Comparison of ENCODE assay signal across 17 cellular contexts in the genomic region with DNA sequence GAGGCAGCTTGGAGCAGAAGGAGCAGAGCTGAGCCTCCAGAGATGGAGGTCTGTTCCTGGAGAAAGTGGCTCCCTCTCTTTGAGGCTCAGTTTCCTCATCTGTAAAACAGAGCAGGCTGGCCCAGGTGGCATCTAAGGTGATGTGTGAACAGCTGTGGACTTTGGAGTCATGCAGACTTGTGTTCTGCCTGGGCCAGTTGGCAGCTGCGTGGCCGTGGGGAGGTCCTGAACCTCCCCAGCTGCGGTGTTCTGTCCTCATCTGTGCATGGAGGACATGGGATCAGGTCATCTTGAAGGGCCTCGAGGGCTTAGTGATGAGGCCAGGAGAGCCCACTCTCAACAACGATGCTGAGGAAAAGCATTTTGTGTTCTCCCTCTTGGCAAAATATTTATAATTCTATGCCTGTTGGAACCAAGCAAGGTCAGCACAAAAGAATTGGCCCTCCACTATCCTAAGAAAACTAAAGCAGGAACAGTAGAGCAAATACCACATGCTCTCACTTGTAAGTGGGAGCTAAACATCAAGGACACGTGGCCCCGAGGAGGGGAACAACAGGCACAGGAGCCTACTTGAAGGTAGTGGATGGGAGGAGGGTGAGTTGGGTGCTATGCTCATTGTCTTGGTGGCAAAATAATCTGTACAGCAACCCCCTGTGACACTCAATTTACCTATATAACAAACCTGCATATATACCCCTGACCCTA.
A peak's percentile ranks its signal among the peaks of the same experiment; 100 is the strongest.
DNase-seq lines count a peak whose midpoint lies in the region; ATAC-seq and TF ChIP-seq lines count a peak whose summit lies in the region.
"Had no signal": no experiment of that assay in that cellular context is flagged by ENCODE, and none has a peak within 500 bp of the region (broad histone marks: within the 10 kb centered on the region; RNA-seq: fewer than 3 reads in every experiment).

No MANE protein-coding gene starts in this region.

- H3K27ac ChIP-seq in liver (ENCODE audit: low read depth in 1 of 2, low read length in 2 of 2), result no peak overlapping the region
- H3K27ac ChIP-seq in skin epidermis, result peak overlapping the region in 11 of 21 experiments; percentile 1 to 87 (median 34)
- no peak overlapping the region for H3K27ac ChIP-seq in Peyer's patch
- H3K27ac ChIP-seq: BLaER1, SJSA1 had no signal

- no peak for TF ChIP-seq RAD21 in liver (IDR thresholded peaks at IDR 0.05)

- peaks cover 0 to 2% (median 0%) of the 10 kb centered on the region in 4 donors for H3K27me3 ChIP-seq in liver (ENCODE audit: control insufficient read depth in 4 of 4, insufficient read depth in 4 of 4, low read length in 3 of 4)
- no peaks in the 10 kb centered on the region for H3K27me3 ChIP-seq in Peyer's patch
- H3K27me3 ChIP-seq: BLaER1, SJSA1 had no signal

- no peak overlapping the region for H3K9ac ChIP-seq in liver (ENCODE audit: low read depth in 1 of 2, low read length in 2 of 2)
- H3K9ac ChIP-seq: BLaER1 had no signal

- no peak overlapping the region for H3K4me3 ChIP-seq in liver (ENCODE audit: low read depth in 1 of 3, low read length in 3 of 3)
- H3K4me3 ChIP-seq in skin epidermis, result no peak overlapping the region
- no peak overlapping the region for H3K4me3 ChIP-seq in Peyer's patch
- H3K4me3 ChIP-seq: BLaER1, HAP-1, SJSA1 had no signal

- H3K36me3 ChIP-seq in liver (ENCODE audit: control insufficient read depth in 4 of 4, insufficient read depth in 3 of 4, low read depth in 1 of 4, low read length in 3 of 4) (no peaks in the 10 kb centered on the region), Peyer's patch (no peaks in the 10 kb centered on the region)
- H3K36me3 ChIP-seq: BLaER1, HAP-1, SJSA1 had no signal

- TF ChIP-seq POLR2A in Peyer's patch (IDR thresholded peaks at IDR 0.05), result no peak

- ATAC-seq in HG03442 (IDR thresholded peaks at IDR 0.05; ENCODE audit: unreplicated experiment), result no peak
- no peak for ATAC-seq in GM21619 (IDR thresholded peaks at IDR 0.05; ENCODE audit: unreplicated experiment)

- DNase-seq in activated CD8-positive, alpha-beta memory T cell treated with anti-CD3 and anti-CD28 coated beads for 24 hours, result peak; percentile 24
- DNase-seq in activated CD8-positive, alpha-beta memory T cell treated with anti-CD3 and anti-CD28 coated beads, Interleukin-2, amount 50 U/mL, for 4 hours, result no peak
- DNase-seq in Peyer's patch, result no peak
- no peak for DNase-seq in RPMI8226
- DNase-seq: 8988T; CD8-positive, alpha-beta memory T cell; NCI-H1417; NCI-H2029; NCI-H2171 treated with DMSO at 0.1 percent for 48 hours; NCI-H510A had no signal

- H3K4me1 ChIP-seq in liver (ENCODE audit: control insufficient read depth in 4 of 4, insufficient read depth in 4 of 4, low read length in 3 of 4) (peaks cover 0 to 2% (median 1%) of the 10 kb centered on the region in 4 donors), Peyer's patch (no peaks in the 10 kb centered on the region)
- H3K4me1 ChIP-seq: BLaER1, HAP-1 had no signal

- WGBS in liver, result 61% methylated on average over 7 of the region's 7 CpGs

- H3K9me3 ChIP-seq in liver (ENCODE audit: control insufficient read depth in 4 of 4, low read length in 3 of 4) (no peaks in the 10 kb centered on the region), Peyer's patch (no peaks in the 10 kb centered on the region)
- H3K9me3 ChIP-seq: BLaER1, HAP-1, SJSA1 had no signal

- TF ChIP-seq CTCF in liver (IDR thresholded peaks at IDR 0.05; ENCODE audit: low read depth, low read length, missing input control), result no peak
- no peak for TF ChIP-seq CTCF in Peyer's patch (IDR thresholded peaks at IDR 0.05)

TF ChIP-seq in liver, 16 proteins besides CTCF, POLR2A, EP300 and RAD21:
- TF ChIP-seq HNF4A (conservative IDR thresholded peaks at IDR 0.05), result peak; percentile 53 to 81
- no peak for TF ChIP-seq FOXA2 (IDR thresholded peaks at IDR 0.05)
- peak in 1 of 2 donors; percentile 75 for TF ChIP-seq RXRA (IDR thresholded peaks at IDR 0.05)

Comparison
In these comparisons a context has a peak if more than half of its experiments do, and no peak if none do; other contexts are left out.
1. H3K27ac ChIP-seq: peak in skin epidermis (11 of 21); none in liver (0 of 2) and Peyer's patch (0 of 4).